In genomic region chr22:28798810-28799124, GRCh38 we compare ENCODE assay signal across 8 cellular contexts. TPM values are rescaled to one million over a fixed set of nuclear protein-coding genes. Genes with fewer than 3 reads are reported as not detected.
DNase-seq lines count a peak whose midpoint lies in the region; ATAC-seq and TF ChIP-seq lines count a peak whose summit lies in the region.

No MANE protein-coding gene starts in this region.

- H3K4me1 ChIP-seq in skeletal muscle tissue (ENCODE audit: control insufficient read depth in 3 of 3, insufficient read depth in 3 of 3, low read length in 3 of 3) = peaks cover 13 to 22% (median 17%) of the 10 kb centered on the region in 3 donors

- no peaks in the 10 kb centered on the region for H3K9me3 ChIP-seq in skeletal muscle tissue (ENCODE audit: control insufficient read depth in 3 of 3, low read length in 3 of 3)

- H3K9me3 Mint-ChIP-seq in WTC11 = no peaks in the 10 kb centered on the region

- H3K36me3 ChIP-seq in H7 (replicated peaks; ENCODE audit: control insufficient read depth, insufficient read depth, low read length) (peaks cover 37% of the 10 kb centered on the region), skeletal muscle tissue (ENCODE audit: control insufficient read depth in 3 of 3, insufficient read depth in 3 of 3, low read length in 3 of 3) (peaks cover 22 to 37% (median 33%) of the 10 kb centered on the region in 3 donors)

- POLR2A ChIA-PET in WTC11 (lab: Charles Lee) = interaction anchor here (0.5 to 2.6 kb wide), 3 partner anchors 33 to 779 kb away, joined by 3 to 8 read pairs (median 3); no protein-coding TSS in a partner anchor

- TF ChIP-seq CTCF in WTC11 (IDR thresholded peaks at IDR 0.05) (no peak), fibroblast of villous mesenchyme (IDR thresholded peaks at IDR 0.05; ENCODE audit: insufficient read depth, low read depth, low read length) (no peak)

- peaks cover 56% of the 10 kb centered on the region for H3K36me3 Mint-ChIP-seq in WTC11

- H3K27ac ChIP-seq in skeletal muscle tissue (ENCODE audit: low read depth, low read length) = peak overlapping the region; percentile 99

- H3K9ac ChIP-seq in skeletal muscle tissue (ENCODE audit: low read depth in 1 of 3, low read length in 3 of 3) = peak overlapping the region; percentile 92 to 96 (median 95)

- H3K4me3 ChIP-seq in H7 (ENCODE audit: insufficient read depth, low read depth, low read length) (peak overlapping the region; percentile 85), fibroblast of villous mesenchyme (ENCODE audit: low read depth, low read length) (peak overlapping the region; percentile 97), skeletal muscle tissue (ENCODE audit: low read length in 3 of 3) (peak overlapping the region; percentile 68 to 91 (median 84))

- in situ Hi-C loops in KBM-7 (cut with MboI; ENCODE audit: low pct_unique_long_range_greater_than_20kb, low sequenced_read_pairs) = no loop called here

- H3K27ac Mint-ChIP-seq in WTC11 = peak overlapping the region; percentile 95

- DNase-seq in H7 = no peak
- no peak for DNase-seq in WTC11 (ENCODE audit: low spot score)
- no peak for DNase-seq in fibroblast of villous mesenchyme (ENCODE audit: low read depth)
- no peak for DNase-seq in KBM-7
- DNase-seq in kidney glomerular epithelial cell (lab: John Stamatoyannopoulos, UW) = no peak
- DNase-seq in HuH-7.5 (ENCODE audit: low spot score) = no peak
- no peak for DNase-seq in NK-92 treated with Interleukin-12 subunit alpha and Interleukin-12 subunit beta, amount 100 ng/mL, for 24 hours (lab: John Stamatoyannopoulos, UW)

- H3K27me3 Mint-ChIP-seq in WTC11 (ENCODE audit: low read depth) = no peaks in the 10 kb centered on the region

- peaks cover 29% of the 10 kb centered on the region for H3K4me1 Mint-ChIP-seq in WTC11

- ATAC-seq in WTC11 = no peak

- H3K27me3 ChIP-seq in H7 (ENCODE audit: control insufficient read depth, insufficient read depth, low read length) (no peaks in the 10 kb centered on the region), skeletal muscle tissue (ENCODE audit: control insufficient read depth in 3 of 3, insufficient read depth in 3 of 3, low read length in 3 of 3) (no peaks in the 10 kb centered on the region)

- CTCF ChIA-PET in WTC11 (lab: Charles Lee) = interaction anchor here (1.1 kb wide), 1 partner anchor 189 kb away, joined by 5 read pairs; no protein-coding TSS in a partner anchor

- H3K4me3 Mint-ChIP-seq in WTC11 = peak overlapping the region; percentile 80

TF ChIP-seq in WTC11, 78 proteins besides CTCF, POLR2A, EP300 and RAD21:
- TF ChIP-seq RORB (CRISPR knock-in tag; IDR thresholded peaks at IDR 0.05) (no peak), JAZF1 (CRISPR knock-in tag; IDR thresholded peaks at IDR 0.05) (no peak), CREM (CRISPR knock-in tag; IDR thresholded peaks at IDR 0.05) (no peak), TEAD4 (CRISPR knock-in tag; IDR thresholded peaks at IDR 0.05) (no peak)
- TF ChIP-seq, protein P1, sequence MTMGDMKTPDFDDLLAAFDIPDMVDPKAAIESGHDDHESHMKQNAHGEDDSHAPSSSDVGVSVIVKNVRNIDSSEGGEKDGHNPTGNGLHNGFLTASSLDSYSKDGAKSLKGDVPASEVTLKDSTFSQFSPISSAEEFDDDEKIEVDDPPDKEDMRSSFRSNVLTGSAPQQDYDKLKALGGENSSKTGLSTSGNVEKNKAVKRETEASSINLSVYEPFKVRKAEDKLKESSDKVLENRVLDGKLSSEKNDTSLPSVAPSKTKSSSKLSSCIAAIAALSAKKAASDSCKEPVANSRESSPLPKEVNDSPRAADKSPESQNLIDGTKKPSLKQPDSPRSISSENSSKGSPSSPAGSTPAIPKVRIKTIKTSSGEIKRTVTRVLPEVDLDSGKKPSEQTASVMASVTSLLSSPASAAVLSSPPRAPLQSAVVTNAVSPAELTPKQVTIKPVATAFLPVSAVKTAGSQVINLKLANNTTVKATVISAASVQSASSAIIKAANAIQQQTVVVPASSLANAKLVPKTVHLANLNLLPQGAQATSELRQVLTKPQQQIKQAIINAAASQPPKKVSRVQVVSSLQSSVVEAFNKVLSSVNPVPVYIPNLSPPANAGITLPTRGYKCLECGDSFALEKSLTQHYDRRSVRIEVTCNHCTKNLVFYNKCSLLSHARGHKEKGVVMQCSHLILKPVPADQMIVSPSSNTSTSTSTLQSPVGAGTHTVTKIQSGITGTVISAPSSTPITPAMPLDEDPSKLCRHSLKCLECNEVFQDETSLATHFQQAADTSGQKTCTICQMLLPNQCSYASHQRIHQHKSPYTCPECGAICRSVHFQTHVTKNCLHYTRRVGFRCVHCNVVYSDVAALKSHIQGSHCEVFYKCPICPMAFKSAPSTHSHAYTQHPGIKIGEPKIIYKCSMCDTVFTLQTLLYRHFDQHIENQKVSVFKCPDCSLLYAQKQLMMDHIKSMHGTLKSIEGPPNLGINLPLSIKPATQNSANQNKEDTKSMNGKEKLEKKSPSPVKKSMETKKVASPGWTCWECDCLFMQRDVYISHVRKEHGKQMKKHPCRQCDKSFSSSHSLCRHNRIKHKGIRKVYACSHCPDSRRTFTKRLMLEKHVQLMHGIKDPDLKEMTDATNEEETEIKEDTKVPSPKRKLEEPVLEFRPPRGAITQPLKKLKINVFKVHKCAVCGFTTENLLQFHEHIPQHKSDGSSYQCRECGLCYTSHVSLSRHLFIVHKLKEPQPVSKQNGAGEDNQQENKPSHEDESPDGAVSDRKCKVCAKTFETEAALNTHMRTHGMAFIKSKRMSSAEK (CRISPR knock-in tag; IDR thresholded peaks at IDR 0.05; ENCODE audit: borderline replicate concordance) = no peak

RNA-seq across cellular contexts. Expression of gene XBP1, which starts 1.6 kb away (rescaled TPM):
- 146 and 174 TPM in 2 replicates for total RNA-seq in H7 (2014; rRNA removed; shearing (Covaris generic))
- total RNA-seq in WTC11 (2021) (104 to 127 TPM (median 107 TPM) in 3 replicates), fibroblast of villous mesenchyme (219 and 247 TPM in 2 replicates), skeletal muscle tissue (126 TPM)

RNA-seq across cellular contexts. Expression of gene CCDC117, which starts 26.3 kb away (rescaled TPM):
- 36.1 and 48.1 TPM in 2 replicates for total RNA-seq in H7 (2014; rRNA removed; shearing (Covaris generic))
- total RNA-seq in WTC11 (2021) (39.0 to 47.4 TPM (median 46.9 TPM) in 3 replicates), fibroblast of villous mesenchyme (21.6 and 34.5 TPM in 2 replicates), skeletal muscle tissue (16.2 TPM)

RNA-seq across cellular contexts. Expression of gene HSCB, which starts 56.9 kb away (rescaled TPM):
- total RNA-seq in H7 (2014; rRNA removed; shearing (Covaris generic)) = 29.9 and 32.2 TPM in 2 replicates
- 17.1 to 19.2 TPM (median 17.1 TPM) in 3 replicates for total RNA-seq in WTC11 (2021)
- 11.2 and 13.9 TPM in 2 replicates for total RNA-seq in fibroblast of villous mesenchyme
- 16.7 TPM for total RNA-seq in skeletal muscle tissue

RNA-seq across cellular contexts. Expression of gene CHEK2, which starts 57.1 kb away (rescaled TPM):
- 87.5 and 128 TPM in 2 replicates for total RNA-seq in H7 (2014; rRNA removed; shearing (Covaris generic))
- total RNA-seq in WTC11 (2021) (120 to 126 TPM (median 124 TPM) in 3 replicates), fibroblast of villous mesenchyme (17.4 and 22.0 TPM in 2 replicates), skeletal muscle tissue (12.5 TPM)
